In the genomic region with DNA sequence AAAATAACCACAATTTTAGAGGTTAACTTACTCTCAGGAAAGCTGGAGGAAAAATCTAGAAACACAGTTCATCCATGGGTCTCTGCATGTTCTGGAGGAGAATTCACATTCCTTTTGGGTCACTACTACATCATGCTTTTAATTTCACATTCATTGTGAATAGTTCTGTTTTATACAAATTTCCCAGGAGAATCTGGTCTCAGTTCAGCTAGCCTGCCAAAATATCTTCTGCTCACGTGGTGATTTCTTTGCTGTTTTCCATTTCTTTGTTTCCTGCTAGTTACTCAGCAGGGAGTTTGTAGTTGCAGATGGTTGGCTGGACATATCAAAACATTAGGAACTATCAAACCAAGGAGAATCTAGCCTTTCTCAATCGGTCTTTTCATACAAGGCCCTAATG, we compare ENCODE assay signal across 11 cellular contexts. TPM values are rescaled to one million over a fixed set of nuclear protein-coding genes. Genes with fewer than 3 reads are reported as not detected.
A peak's percentile ranks its signal among the peaks of the same experiment; 100 is the strongest.
DNase-seq lines count a peak whose midpoint lies in the region; ATAC-seq, FAIRE-seq and TF ChIP-seq lines count a peak whose summit lies in the region.
"Had no signal": no experiment of that assay in that cellular context is flagged by ENCODE, and none has a peak within 500 bp of the region (broad histone marks: within the 10 kb centered on the region; RNA-seq: fewer than 3 reads in every experiment).

A gene with protein sequence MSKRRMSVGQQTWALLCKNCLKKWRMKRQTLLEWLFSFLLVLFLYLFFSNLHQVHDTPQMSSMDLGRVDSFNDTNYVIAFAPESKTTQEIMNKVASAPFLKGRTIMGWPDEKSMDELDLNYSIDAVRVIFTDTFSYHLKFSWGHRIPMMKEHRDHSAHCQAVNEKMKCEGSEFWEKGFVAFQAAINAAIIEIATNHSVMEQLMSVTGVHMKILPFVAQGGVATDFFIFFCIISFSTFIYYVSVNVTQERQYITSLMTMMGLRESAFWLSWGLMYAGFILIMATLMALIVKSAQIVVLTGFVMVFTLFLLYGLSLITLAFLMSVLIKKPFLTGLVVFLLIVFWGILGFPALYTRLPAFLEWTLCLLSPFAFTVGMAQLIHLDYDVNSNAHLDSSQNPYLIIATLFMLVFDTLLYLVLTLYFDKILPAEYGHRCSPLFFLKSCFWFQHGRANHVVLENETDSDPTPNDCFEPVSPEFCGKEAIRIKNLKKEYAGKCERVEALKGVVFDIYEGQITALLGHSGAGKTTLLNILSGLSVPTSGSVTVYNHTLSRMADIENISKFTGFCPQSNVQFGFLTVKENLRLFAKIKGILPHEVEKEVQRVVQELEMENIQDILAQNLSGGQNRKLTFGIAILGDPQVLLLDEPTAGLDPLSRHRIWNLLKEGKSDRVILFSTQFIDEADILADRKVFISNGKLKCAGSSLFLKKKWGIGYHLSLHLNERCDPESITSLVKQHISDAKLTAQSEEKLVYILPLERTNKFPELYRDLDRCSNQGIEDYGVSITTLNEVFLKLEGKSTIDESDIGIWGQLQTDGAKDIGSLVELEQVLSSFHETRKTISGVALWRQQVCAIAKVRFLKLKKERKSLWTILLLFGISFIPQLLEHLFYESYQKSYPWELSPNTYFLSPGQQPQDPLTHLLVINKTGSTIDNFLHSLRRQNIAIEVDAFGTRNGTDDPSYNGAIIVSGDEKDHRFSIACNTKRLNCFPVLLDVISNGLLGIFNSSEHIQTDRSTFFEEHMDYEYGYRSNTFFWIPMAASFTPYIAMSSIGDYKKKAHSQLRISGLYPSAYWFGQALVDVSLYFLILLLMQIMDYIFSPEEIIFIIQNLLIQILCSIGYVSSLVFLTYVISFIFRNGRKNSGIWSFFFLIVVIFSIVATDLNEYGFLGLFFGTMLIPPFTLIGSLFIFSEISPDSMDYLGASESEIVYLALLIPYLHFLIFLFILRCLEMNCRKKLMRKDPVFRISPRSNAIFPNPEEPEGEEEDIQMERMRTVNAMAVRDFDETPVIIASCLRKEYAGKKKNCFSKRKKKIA (N-terminal part only) (minus strand): TSS at position 93 of the 400 bp plus-strand sequence. CDS start 9,801 bp downstream, outside the sequence.

- H3K4me1 Mint-ChIP-seq in astrocyte (ENCODE audit: low read depth, unreplicated experiment): peaks cover 2% of the 10 kb centered on the region

- DNase-seq in AG20443 (ENCODE audit: low spot score) (peak; percentile 69), astrocyte (ENCODE audit: low read depth) (peak; percentile 41), heart left ventricle (peak in 2 of 5 donors; percentile 23 to 28)
- DNase-seq: activated naive CD4-positive, alpha-beta T cell treated with anti-CD3 and anti-CD28 coated beads for 36 hours; NCI-H526 had no signal

- H4K20me1 ChIP-seq in astrocyte (ENCODE audit: insufficient read depth, low read length): no peaks in the 10 kb centered on the region

- intact Hi-C loops in heart left ventricle (cut with DNase I): no loop called here

- no peaks in the 10 kb centered on the region for H3K79me2 ChIP-seq in astrocyte (ENCODE audit: insufficient read depth, low read length)

- no peaks in the 10 kb centered on the region for H3K36me3 Mint-ChIP-seq in astrocyte (ENCODE audit: low read depth, unreplicated experiment)

- TF ChIP-seq CTCF in astrocyte (IDR thresholded peaks at IDR 0.05; ENCODE audit: insufficient read depth, low read depth, low read length) (no peak), heart left ventricle (IDR thresholded peaks at IDR 0.05) (no peak)

- 23 to 38% (median 25%) methylated on average over 2 of the region's 2 CpGs for WGBS in heart left ventricle, 4 donors

- no peak within 1 kb of the TSS for H3K4me3 Mint-ChIP-seq in astrocyte (ENCODE audit: unreplicated experiment)
- H3K4me3 Mint-ChIP-seq: activated naive CD4-positive, alpha-beta T cell treated with anti-CD3 and anti-CD28 coated beads for 36 hours had no signal

- no peak for TF ChIP-seq POLR2A in heart left ventricle (IDR thresholded peaks at IDR 0.05)

- H3K9me3 Mint-ChIP-seq in astrocyte (ENCODE audit: unreplicated experiment): peaks cover 3% of the 10 kb centered on the region

- no peak within 1 kb of the TSS for H3K27ac Mint-ChIP-seq in astrocyte (ENCODE audit: unreplicated experiment)
- H3K27ac Mint-ChIP-seq: activated naive CD4-positive, alpha-beta T cell treated with anti-CD3 and anti-CD28 coated beads for 36 hours; progenitor cell of endocrine pancreas had no signal

- no peaks in the 10 kb centered on the region for H3K9me3 ChIP-seq in astrocyte (ENCODE audit: insufficient read depth, low read depth, low read length)
- H3K9me3 ChIP-seq in heart left ventricle: peaks cover 0 to 25% (median 10%) of the 10 kb centered on the region in 12 donors

- no peak within 1 kb of the TSS for H2AFZ ChIP-seq in astrocyte (ENCODE audit: low read depth, low read length)

- no peak within 1 kb of the TSS for H3K9ac ChIP-seq in astrocyte (ENCODE audit: low read length)
- no peak within 1 kb of the TSS for H3K9ac ChIP-seq in rectal smooth muscle tissue (ENCODE audit: low read length)

- FAIRE-seq in astrocyte (lab: Jason Lieb, UNC): no peak

- ATAC-seq in heart left ventricle (peak; percentile 53 to 88 (median 85)), HG02588 (IDR thresholded peaks at IDR 0.05; ENCODE audit: unreplicated experiment) (no peak), HG03039 (IDR thresholded peaks at IDR 0.05; ENCODE audit: unreplicated experiment) (no peak), GM21367 (IDR thresholded peaks at IDR 0.05; ENCODE audit: unreplicated experiment) (no peak), HG03139 (IDR thresholded peaks at IDR 0.05; ENCODE audit: unreplicated experiment) (no peak)

- no peaks in the 10 kb centered on the region for H3K36me3 ChIP-seq in astrocyte (ENCODE audit: insufficient read depth, low read length)
- peaks cover 0 to 8% (median 0%) of the 10 kb centered on the region in 9 donors for H3K36me3 ChIP-seq in heart left ventricle
- H3K36me3 ChIP-seq in rectal smooth muscle tissue (ENCODE audit: control insufficient read depth, insufficient read depth, low read length): no peaks in the 10 kb centered on the region

- no peaks in the 10 kb centered on the region for H3K27me3 Mint-ChIP-seq in astrocyte (ENCODE audit: low read depth, unreplicated experiment)
- H3K27me3 Mint-ChIP-seq: progenitor cell of endocrine pancreas had no signal

- H3K4me3 ChIP-seq in astrocyte (ENCODE audit: insufficient read depth, low read depth, low read length): no peak within 1 kb of the TSS
- peak within 1 kb of the TSS in 9 of 12 donors; percentile 3 to 51 (median 32) for H3K4me3 ChIP-seq in heart left ventricle
- H3K4me3 ChIP-seq in rectal smooth muscle tissue (ENCODE audit: low read length): no peak within 1 kb of the TSS

- no peaks in the 10 kb centered on the region for H3K4me1 ChIP-seq in astrocyte (ENCODE audit: insufficient read depth, low read length)
- peaks cover 0 to 46% (median 0%) of the 10 kb centered on the region in 12 donors for H3K4me1 ChIP-seq in heart left ventricle
- no peaks in the 10 kb centered on the region for H3K4me1 ChIP-seq in rectal smooth muscle tissue (ENCODE audit: control insufficient read depth, insufficient read depth, low read length)

- H3K4me2 ChIP-seq in astrocyte (ENCODE audit: low read length): peak within 1 kb of the TSS; percentile 12

- H3K27ac ChIP-seq in astrocyte (ENCODE audit: low read depth, low read length) (peak within 1 kb of the TSS; percentile 13), heart left ventricle (peak within 1 kb of the TSS; percentile 22 to 82 (median 66)), rectal smooth muscle tissue (ENCODE audit: low read depth, low read length) (peak within 1 kb of the TSS; percentile 7)

- no peaks in the 10 kb centered on the region for H3K27me3 ChIP-seq in astrocyte (ENCODE audit: insufficient read depth, low read length)
- no peaks in the 10 kb centered on the region for H3K27me3 ChIP-seq in heart left ventricle
- H3K27me3 ChIP-seq in rectal smooth muscle tissue (ENCODE audit: control insufficient read depth, insufficient read depth, low read length): no peaks in the 10 kb centered on the region

RNA-seq across cellular contexts. Expression of the gene that starts here (rescaled TPM):
- 0.16 TPM in 1 of 2 replicates, not detected in the other for total RNA-seq in astrocyte
- 10 to 100 TPM in 6 of 9 donors, 1 to 10 TPM in 3; 4.2 to 19.9 (median 11.4) TPM for total RNA-seq in heart left ventricle
- polyA plus RNA-seq in heart left ventricle: 10 to 100 TPM in 1 of 2 donors, 1 to 10 TPM in 1; 2.4 to 11.2 TPM
- total RNA-seq: activated naive CD4-positive, alpha-beta T cell treated with anti-CD3 and anti-CD28 coated beads for 36 hours had no signal

Comparison
In these comparisons a context has a peak if more than half of its experiments do, and no peak if none do; other contexts are left out.
1. Peak in DNase-seq, H3K27ac ChIP-seq and H3K4me2 ChIP-seq in astrocyte; RNA of the gene not detected or under 1 TPM.
2. H3K27ac ChIP-seq: peak in every context shown above with its lines; median percentile 66 in heart left ventricle; 13 in astrocyte; 7 in rectal smooth muscle tissue.
3. H3K4me3 ChIP-seq: peak in heart left ventricle (9 of 12); none in astrocyte (single experiment) and rectal smooth muscle tissue (single experiment).
4. ATAC-seq: peak in heart left ventricle (4 of 4); none in HG02588 (single experiment), HG03039 (single experiment), GM21367 (single experiment) and HG03139 (single experiment).